In genomic region chr7:140367528-140367927, GRCh38 we compare ENCODE assay signal across 17 cellular contexts. TPM values are rescaled to one million over a fixed set of nuclear protein-coding genes. Genes with fewer than 3 reads are reported as not detected.
DNase-seq lines count a peak whose midpoint lies in the region; ATAC-seq and TF ChIP-seq lines count a peak whose summit lies in the region.
"Had no signal": no experiment of that assay in that cellular context is flagged by ENCODE, and none has a peak within 500 bp of the region (broad histone marks: within the 10 kb centered on the region; RNA-seq: fewer than 3 reads in every experiment).

No MANE protein-coding gene starts in this region.

- no peak for TF ChIP-seq CTCF in sigmoid colon (IDR thresholded peaks at IDR 0.05)
- TF ChIP-seq CTCF in CD8-positive, alpha-beta T cell (IDR thresholded peaks at IDR 0.05), result no peak

- ATAC-seq in CD8-positive, alpha-beta T cell, result no peak

- no peak overlapping the region for H3K4me3 Mint-ChIP-seq in CD8-positive, alpha-beta T cell
- H3K4me3 Mint-ChIP-seq: HFFc6 had no signal

- no peaks in the 10 kb centered on the region for H3K4me1 Mint-ChIP-seq in CD8-positive, alpha-beta T cell (ENCODE audit: low read depth)

- H3K4me3 ChIP-seq in sigmoid colon, result no peak overlapping the region
- no peak overlapping the region for H3K4me3 ChIP-seq in CD8-positive, alpha-beta T cell (ENCODE audit: low read depth, low read length)
- H3K4me3 ChIP-seq: BLaER1 had no signal

- no peaks in the 10 kb centered on the region for H3K9me3 Mint-ChIP-seq in CD8-positive, alpha-beta T cell
- H3K9me3 Mint-ChIP-seq: HFFc6 had no signal

- POLR2A ChIA-PET in CD8-positive, alpha-beta T cell (lab: Charles Lee), result no interaction called here

- 88 to 91% methylated on average over 9 of the region's 9 CpGs for WGBS in sigmoid colon, 2 donors

- no peak for TF ChIP-seq POLR2A in sigmoid colon (IDR thresholded peaks at IDR 0.05)

- CTCF ChIA-PET in CD8-positive, alpha-beta T cell (lab: Charles Lee), result interaction anchor here (0.6 to 0.7 kb wide), 2 partner anchors 30 to 198 kb away, joined by 3 read pairs; no protein-coding TSS in a partner anchor

- TF ChIP-seq EP300 in sigmoid colon (IDR thresholded peaks at IDR 0.05), result no peak

- H3K27me3 ChIP-seq in sigmoid colon, result no peaks in the 10 kb centered on the region
- H3K27me3 ChIP-seq in CD8-positive, alpha-beta T cell (ENCODE audit: insufficient read depth, low read length), result no peaks in the 10 kb centered on the region
- H3K27me3 ChIP-seq: BLaER1 had no signal

- peaks cover 0 to 19% (median 10%) of the 10 kb centered on the region in 4 donors for H3K36me3 ChIP-seq in sigmoid colon
- H3K36me3 ChIP-seq in CD8-positive, alpha-beta T cell (ENCODE audit: insufficient read depth, low read length), result no peaks in the 10 kb centered on the region

- no peaks in the 10 kb centered on the region for H3K27me3 Mint-ChIP-seq in CD8-positive, alpha-beta T cell (ENCODE audit: low read depth)

- intact Hi-C loops in sigmoid colon (cut with DNase I), result no loop called here
- intact Hi-C loops in CD8-positive, alpha-beta T cell (cut with DNase I, micrococcal nuclease), result no loop called here

- no peak overlapping the region for H3K27ac ChIP-seq in sigmoid colon
- H3K27ac ChIP-seq in CD8-positive, alpha-beta T cell (ENCODE audit: low read depth, low read length), result no peak overlapping the region
- H3K27ac ChIP-seq: BLaER1, HL-60 had no signal

- no peak overlapping the region for H3K27ac Mint-ChIP-seq in CD8-positive, alpha-beta T cell
- H3K27ac Mint-ChIP-seq: HFFc6 had no signal

- no peaks in the 10 kb centered on the region for H3K4me1 ChIP-seq in sigmoid colon
- no peaks in the 10 kb centered on the region for H3K4me1 ChIP-seq in CD8-positive, alpha-beta T cell (ENCODE audit: insufficient read depth, low read length)

- peak; percentile 17 for DNase-seq in activated CD8-positive, alpha-beta memory T cell treated with anti-CD3 and anti-CD28 coated beads, Interleukin-2, amount 50 U/mL, for 48 hours
- DNase-seq in activated CD8-positive, alpha-beta memory T cell treated with anti-CD3 and anti-CD28 coated beads, Interleukin-2, amount 50 U/mL, for 4 hours, result no peak
- DNase-seq in NCI-H2171 (lab: John Stamatoyannopoulos, UW), result peak; percentile 60
- DNase-seq in glomerular visceral epithelial cell (ENCODE audit: extremely low spot score), result peak; percentile 39
- DNase-seq in sigmoid colon, result peak; percentile 10
- DNase-seq in NCI-H82 (lab: John Stamatoyannopoulos, UW), result no peak
- DNase-seq in COLO829 (ENCODE audit: low spot score), result no peak
- DNase-seq in CD8-positive, alpha-beta T cell, result no peak
- DNase-seq: 8988T, AML-193, DND-41, GF-D8, HCEC 1CT, HFFc6 had no signal

- H3K9me3 ChIP-seq in sigmoid colon, result no peaks in the 10 kb centered on the region
- no peaks in the 10 kb centered on the region for H3K9me3 ChIP-seq in CD8-positive, alpha-beta T cell (ENCODE audit: low read length)

- peaks cover 44% of the 10 kb centered on the region for H3K36me3 Mint-ChIP-seq in CD8-positive, alpha-beta T cell

RNA-seq across cellular contexts. Expression of gene SLC37A3, which starts 30.8 kb away (rescaled TPM):
- total RNA-seq in sigmoid colon, result 100 to 1,000 TPM in 1 of 4 donors, 10 to 100 TPM in 3; 54.6 to 109 (median 67.0) TPM
- 10 to 100 TPM; 12.3 to 23.0 (median 13.8) TPM for polyA plus RNA-seq in sigmoid colon
- 10 to 100 TPM; 28.4 to 32.1 TPM for total RNA-seq in CD8-positive, alpha-beta T cell

RNA-seq across cellular contexts. Expression of gene RAB19, which starts 36.3 kb away (rescaled TPM):
- total RNA-seq in sigmoid colon, result not detected
- polyA plus RNA-seq in sigmoid colon, result 1 to 10 TPM; 1.8 to 8.2 (median 3.0) TPM
- total RNA-seq in CD8-positive, alpha-beta T cell, result 1 to 10 TPM; 1.9 to 4.2 TPM
- total RNA-seq: H4, HFFc6 had no signal

Comparison
In these comparisons a context has a peak if more than half of its experiments do, and no peak if none do; other contexts are left out.
1. DNase-seq: peak in activated CD8-positive, alpha-beta memory T cell treated with anti-CD3 and anti-CD28 coated beads, Interleukin-2, amount 50 U/mL, for 48 hours (single experiment), NCI-H2171 (single experiment), glomerular visceral epithelial cell (single experiment) and sigmoid colon (single experiment); none in activated CD8-positive, alpha-beta memory T cell treated with anti-CD3 and anti-CD28 coated beads, Interleukin-2, amount 50 U/mL, for 4 hours (single experiment), NCI-H82 (single experiment), COLO829 (single experiment) and CD8-positive, alpha-beta T cell (0 of 7).